Comparison of ENCODE assay signal across 1 cellular context in the genomic region with DNA sequence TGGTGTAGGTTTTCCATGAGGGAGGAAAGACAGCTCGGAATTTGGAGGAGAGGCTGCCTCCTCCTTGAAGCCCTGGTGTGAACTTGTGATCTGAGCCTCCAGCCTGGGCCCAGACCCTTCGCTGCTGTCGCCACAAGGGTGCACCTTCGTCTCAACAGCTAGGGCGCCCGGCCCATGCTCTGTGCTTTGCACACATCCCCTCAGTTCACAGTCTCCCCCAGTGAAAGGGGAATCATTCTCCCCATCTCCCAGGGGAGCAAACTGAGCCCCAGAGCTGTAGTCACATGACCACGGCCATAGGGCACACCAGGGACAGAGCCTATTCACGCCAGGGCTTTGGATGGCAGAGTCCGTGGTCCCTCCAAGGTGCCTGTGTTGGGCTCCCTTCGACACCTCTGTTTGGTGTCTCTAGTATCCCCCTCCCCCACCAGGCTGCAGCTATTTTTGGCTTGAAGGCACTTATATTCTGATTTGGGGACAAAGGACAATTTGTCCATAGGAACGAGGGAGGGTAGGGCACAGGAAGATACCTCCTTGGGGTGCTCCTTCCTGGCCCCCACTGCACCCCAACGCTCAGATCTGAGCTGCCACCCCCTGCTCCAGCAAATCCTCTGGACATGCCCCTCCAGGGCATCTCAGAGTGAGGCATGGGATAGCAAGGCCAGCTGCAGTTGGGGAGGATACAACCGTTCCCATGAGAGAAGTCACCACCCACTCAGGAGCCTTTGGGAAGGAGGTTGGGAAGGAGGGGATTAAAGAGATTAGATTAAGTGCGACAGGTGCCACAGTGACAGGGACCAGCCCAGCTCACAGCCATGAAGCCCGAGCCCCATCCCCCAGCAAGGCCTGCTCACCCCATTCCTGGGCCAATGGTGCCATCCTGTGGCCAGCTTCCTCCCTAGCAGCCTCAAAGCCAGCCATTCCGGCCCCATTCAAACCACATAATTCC.
TF ChIP-seq lines count a peak whose summit lies in the region.

No MANE protein-coding gene starts in this region.

TF ChIP-seq in GM12878, 131 proteins besides CTCF, POLR2A, EP300 and RAD21 (continued from another document):
- TF ChIP-seq, protein P1, sequence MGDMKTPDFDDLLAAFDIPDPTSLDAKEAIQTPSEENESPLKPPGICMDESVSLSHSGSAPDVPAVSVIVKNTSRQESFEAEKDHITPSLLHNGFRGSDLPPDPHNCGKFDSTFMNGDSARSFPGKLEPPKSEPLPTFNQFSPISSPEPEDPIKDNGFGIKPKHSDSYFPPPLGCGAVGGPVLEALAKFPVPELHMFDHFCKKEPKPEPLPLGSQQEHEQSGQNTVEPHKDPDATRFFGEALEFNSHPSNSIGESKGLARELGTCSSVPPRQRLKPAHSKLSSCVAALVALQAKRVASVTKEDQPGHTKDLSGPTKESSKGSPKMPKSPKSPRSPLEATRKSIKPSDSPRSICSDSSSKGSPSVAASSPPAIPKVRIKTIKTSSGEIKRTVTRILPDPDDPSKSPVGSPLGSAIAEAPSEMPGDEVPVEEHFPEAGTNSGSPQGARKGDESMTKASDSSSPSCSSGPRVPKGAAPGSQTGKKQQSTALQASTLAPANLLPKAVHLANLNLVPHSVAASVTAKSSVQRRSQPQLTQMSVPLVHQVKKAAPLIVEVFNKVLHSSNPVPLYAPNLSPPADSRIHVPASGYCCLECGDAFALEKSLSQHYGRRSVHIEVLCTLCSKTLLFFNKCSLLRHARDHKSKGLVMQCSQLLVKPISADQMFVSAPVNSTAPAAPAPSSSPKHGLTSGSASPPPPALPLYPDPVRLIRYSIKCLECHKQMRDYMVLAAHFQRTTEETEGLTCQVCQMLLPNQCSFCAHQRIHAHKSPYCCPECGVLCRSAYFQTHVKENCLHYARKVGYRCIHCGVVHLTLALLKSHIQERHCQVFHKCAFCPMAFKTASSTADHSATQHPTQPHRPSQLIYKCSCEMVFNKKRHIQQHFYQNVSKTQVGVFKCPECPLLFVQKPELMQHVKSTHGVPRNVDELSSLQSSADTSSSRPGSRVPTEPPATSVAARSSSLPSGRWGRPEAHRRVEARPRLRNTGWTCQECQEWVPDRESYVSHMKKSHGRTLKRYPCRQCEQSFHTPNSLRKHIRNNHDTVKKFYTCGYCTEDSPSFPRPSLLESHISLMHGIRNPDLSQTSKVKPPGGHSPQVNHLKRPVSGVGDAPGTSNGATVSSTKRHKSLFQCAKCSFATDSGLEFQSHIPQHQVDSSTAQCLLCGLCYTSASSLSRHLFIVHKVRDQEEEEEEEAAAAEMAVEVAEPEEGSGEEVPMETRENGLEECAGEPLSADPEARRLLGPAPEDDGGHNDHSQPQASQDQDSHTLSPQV (IDR thresholded peaks at IDR 0.05): peak; percentile 68; the same call in 1 of the 2 replicates
- TF ChIP-seq TCF12 (IDR thresholded peaks at IDR 0.05; ENCODE audit: low read depth, low read length): 0 out of 2 replicates have a peak, but pooled peaks have one; percentile 35
- TF ChIP-seq SMAD5 (IDR thresholded peaks at IDR 0.05; ENCODE audit: low read depth): no peak
- peak; percentile 87 for TF ChIP-seq SMC3 (IDR thresholded peaks at IDR 0.05; ENCODE audit: borderline replicate concordance, low read length)
- TF ChIP-seq, protein P2, sequence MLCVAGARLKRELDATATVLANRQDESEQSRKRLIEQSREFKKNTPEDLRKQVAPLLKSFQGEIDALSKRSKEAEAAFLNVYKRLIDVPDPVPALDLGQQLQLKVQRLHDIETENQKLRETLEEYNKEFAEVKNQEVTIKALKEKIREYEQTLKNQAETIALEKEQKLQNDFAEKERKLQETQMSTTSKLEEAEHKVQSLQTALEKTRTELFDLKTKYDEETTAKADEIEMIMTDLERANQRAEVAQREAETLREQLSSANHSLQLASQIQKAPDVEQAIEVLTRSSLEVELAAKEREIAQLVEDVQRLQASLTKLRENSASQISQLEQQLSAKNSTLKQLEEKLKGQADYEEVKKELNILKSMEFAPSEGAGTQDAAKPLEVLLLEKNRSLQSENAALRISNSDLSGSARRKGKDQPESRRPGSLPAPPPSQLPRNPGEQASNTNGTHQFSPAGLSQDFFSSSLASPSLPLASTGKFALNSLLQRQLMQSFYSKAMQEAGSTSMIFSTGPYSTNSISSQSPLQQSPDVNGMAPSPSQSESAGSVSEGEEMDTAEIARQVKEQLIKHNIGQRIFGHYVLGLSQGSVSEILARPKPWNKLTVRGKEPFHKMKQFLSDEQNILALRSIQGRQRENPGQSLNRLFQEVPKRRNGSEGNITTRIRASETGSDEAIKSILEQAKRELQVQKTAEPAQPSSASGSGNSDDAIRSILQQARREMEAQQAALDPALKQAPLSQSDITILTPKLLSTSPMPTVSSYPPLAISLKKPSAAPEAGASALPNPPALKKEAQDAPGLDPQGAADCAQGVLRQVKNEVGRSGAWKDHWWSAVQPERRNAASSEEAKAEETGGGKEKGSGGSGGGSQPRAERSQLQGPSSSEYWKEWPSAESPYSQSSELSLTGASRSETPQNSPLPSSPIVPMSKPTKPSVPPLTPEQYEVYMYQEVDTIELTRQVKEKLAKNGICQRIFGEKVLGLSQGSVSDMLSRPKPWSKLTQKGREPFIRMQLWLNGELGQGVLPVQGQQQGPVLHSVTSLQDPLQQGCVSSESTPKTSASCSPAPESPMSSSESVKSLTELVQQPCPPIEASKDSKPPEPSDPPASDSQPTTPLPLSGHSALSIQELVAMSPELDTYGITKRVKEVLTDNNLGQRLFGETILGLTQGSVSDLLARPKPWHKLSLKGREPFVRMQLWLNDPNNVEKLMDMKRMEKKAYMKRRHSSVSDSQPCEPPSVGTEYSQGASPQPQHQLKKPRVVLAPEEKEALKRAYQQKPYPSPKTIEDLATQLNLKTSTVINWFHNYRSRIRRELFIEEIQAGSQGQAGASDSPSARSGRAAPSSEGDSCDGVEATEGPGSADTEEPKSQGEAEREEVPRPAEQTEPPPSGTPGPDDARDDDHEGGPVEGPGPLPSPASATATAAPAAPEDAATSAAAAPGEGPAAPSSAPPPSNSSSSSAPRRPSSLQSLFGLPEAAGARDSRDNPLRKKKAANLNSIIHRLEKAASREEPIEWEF (IDR thresholded peaks at IDR 0.05; ENCODE audit: insufficient replicate concordance, low read depth, low read length): no peak
- no peak for TF ChIP-seq NFIC (IDR thresholded peaks at IDR 0.05; ENCODE audit: low read depth, low read length)
- no peak for TF ChIP-seq TBL1XR1 (IDR thresholded peaks at IDR 0.05; ENCODE audit: low read depth, low read length)
- TF ChIP-seq IKZF1 (conservative IDR thresholded peaks at IDR 0.05): 0 out of 2 replicates have a peak, but pooled peaks have one; percentile 14
- no peak for TF ChIP-seq CREB1 (IDR thresholded peaks at IDR 0.05; ENCODE audit: low read depth)
- TF ChIP-seq YY1 (IDR thresholded peaks at IDR 0.05; ENCODE audit: low read depth, low read length): peak; percentile 86
- TF ChIP-seq RUNX3 (IDR thresholded peaks at IDR 0.05; ENCODE audit: low read length): peak; percentile 40; the same call in 1 of the 2 replicates
- peak; percentile 83 for TF ChIP-seq CHD2 (IDR thresholded peaks at IDR 0.05; ENCODE audit: borderline replicate concordance, low read depth, low read length)
- no peak for TF ChIP-seq EGR1 (IDR thresholded peaks at IDR 0.05; ENCODE audit: borderline replicate concordance in 1 of 2, low read depth in 2 of 2, low read length in 2 of 2)
- no peak for TF ChIP-seq NR2C2 (IDR thresholded peaks at IDR 0.05; ENCODE audit: borderline replicate concordance, control insufficient read depth, insufficient read length, low read depth)
- TF ChIP-seq GATAD2B (conservative IDR thresholded peaks at IDR 0.05; ENCODE audit: low read depth): 0 out of 2 replicates have a peak, but pooled peaks have one; percentile 27
- no peak for TF ChIP-seq SUPT20H (IDR thresholded peaks at IDR 0.05; ENCODE audit: borderline replicate concordance, control insufficient read depth, low read depth, low read length)
- no peak for TF ChIP-seq POU2F2 (IDR thresholded peaks at IDR 0.05; ENCODE audit: borderline replicate concordance, low read depth, low read length)
- no peak for TF ChIP-seq SMARCA5 (IDR thresholded peaks at IDR 0.05)
- TF ChIP-seq, protein P3, sequence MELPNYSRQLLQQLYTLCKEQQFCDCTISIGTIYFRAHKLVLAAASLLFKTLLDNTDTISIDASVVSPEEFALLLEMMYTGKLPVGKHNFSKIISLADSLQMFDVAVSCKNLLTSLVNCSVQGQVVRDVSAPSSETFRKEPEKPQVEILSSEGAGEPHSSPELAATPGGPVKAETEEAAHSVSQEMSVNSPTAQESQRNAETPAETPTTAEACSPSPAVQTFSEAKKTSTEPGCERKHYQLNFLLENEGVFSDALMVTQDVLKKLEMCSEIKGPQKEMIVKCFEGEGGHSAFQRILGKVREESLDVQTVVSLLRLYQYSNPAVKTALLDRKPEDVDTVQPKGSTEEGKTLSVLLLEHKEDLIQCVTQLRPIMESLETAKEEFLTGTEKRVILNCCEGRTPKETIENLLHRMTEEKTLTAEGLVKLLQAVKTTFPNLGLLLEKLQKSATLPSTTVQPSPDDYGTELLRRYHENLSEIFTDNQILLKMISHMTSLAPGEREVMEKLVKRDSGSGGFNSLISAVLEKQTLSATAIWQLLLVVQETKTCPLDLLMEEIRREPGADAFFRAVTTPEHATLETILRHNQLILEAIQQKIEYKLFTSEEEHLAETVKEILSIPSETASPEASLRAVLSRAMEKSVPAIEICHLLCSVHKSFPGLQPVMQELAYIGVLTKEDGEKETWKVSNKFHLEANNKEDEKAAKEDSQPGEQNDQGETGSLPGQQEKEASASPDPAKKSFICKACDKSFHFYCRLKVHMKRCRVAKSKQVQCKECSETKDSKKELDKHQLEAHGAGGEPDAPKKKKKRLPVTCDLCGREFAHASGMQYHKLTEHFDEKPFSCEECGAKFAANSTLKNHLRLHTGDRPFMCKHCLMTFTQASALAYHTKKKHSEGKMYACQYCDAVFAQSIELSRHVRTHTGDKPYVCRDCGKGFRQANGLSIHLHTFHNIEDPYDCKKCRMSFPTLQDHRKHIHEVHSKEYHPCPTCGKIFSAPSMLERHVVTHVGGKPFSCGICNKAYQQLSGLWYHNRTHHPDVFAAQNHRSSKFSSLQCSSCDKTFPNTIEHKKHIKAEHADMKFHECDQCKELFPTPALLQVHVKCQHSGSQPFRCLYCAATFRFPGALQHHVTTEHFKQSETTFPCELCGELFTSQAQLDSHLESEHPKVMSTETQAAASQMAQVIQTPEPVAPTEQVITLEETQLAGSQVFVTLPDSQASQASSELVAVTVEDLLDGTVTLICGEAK (IDR thresholded peaks at IDR 0.05; ENCODE audit: borderline replicate concordance): no peak
- TF ChIP-seq NR2F1 (conservative IDR thresholded peaks at IDR 0.05): no peak
- TF ChIP-seq SIN3A (IDR thresholded peaks at IDR 0.05; ENCODE audit: low read depth, low read length): no peak
- TF ChIP-seq PML (IDR thresholded peaks at IDR 0.05; ENCODE audit: low read length): no peak
- no peak for TF ChIP-seq EZH2 (IDR thresholded peaks at IDR 0.05; ENCODE audit: borderline replicate concordance, control insufficient read depth, low read depth, low read length)
TF ChIP-seq in GM12878: peak in this region for 8.
